1 cellular context compared by ENCODE assay signal in genomic region chr19:13178291-13178690, GRCh38.
A peak's percentile ranks its signal among the peaks of the same experiment; 100 is the strongest.
TF ChIP-seq lines count a peak whose summit lies in the region.

No MANE protein-coding gene starts in this region.

TF ChIP-seq in K562, 482 proteins besides CTCF, POLR2A, EP300 and RAD21:
- TF ChIP-seq BCOR (IDR thresholded peaks at IDR 0.05) (peak; percentile 64), KDM1A (IDR thresholded peaks at IDR 0.05) (0 out of 4 replicates have a peak, but pooled peaks of 1 of the 2 experiments have one; percentile 20), ZNF121 (CRISPR knock-in tag; conservative IDR thresholded peaks at IDR 0.05) (peak; percentile 79)
